Comparison of ENCODE assay signal across 31 cellular contexts in genomic region chr5:68383888-68384310, GRCh38.
DNase-seq lines count a peak whose midpoint lies in the region; ATAC-seq, FAIRE-seq and TF ChIP-seq lines count a peak whose summit lies in the region.
"Had no signal": no experiment of that assay in that cellular context is flagged by ENCODE, and none has a peak within 500 bp of the region (broad histone marks: within the 10 kb centered on the region; RNA-seq: fewer than 3 reads in every experiment).

No MANE protein-coding gene starts in this region.

- no peak for FAIRE-seq in K562 (lab: Jason Lieb, UNC)
- FAIRE-seq: colon, GM12891, H54, pancreas had no signal

- H3K36me3 ChIP-seq in K562 (ENCODE audit: control insufficient read depth, insufficient read depth, low read length) (no peaks in the 10 kb centered on the region), parathyroid adenoma (ENCODE audit: control insufficient read depth, insufficient read depth, low read length) (no peaks in the 10 kb centered on the region)
- H3K36me3 ChIP-seq: BLaER1 treated with 17β-estradiol and CSF1 and Interleukin-3, amounts not matched to agents 10 nM and 100 nM; MG63; neural progenitor cell; pancreas; right atrium auricular region; stomach; thyroid gland had no signal

- intact Hi-C loops in K562 (cut with micrococcal nuclease), result loop anchor here (5.0 kb wide), 1 partner anchor 82 kb away; no protein-coding TSS in a partner anchor

- H3K4me3 Mint-ChIP-seq in activated naive CD8-positive, alpha-beta T cell treated with anti-CD3 and anti-CD28 coated beads, Interleukin-2, amount 50 U/mL, for 24 hours, result no peak overlapping the region
- H3K4me3 Mint-ChIP-seq: activated CD8-positive, alpha-beta T cell treated with anti-CD3 and anti-CD28 coated beads for 36 hours; activated naive CD4-positive, alpha-beta T cell treated with anti-CD3 and anti-CD28 coated beads, Interleukin-2, amount 50 U/mL, for 24 hours; neural progenitor cell had no signal

- 35% methylated on average over 2 of the region's 2 CpGs for WGBS in K562 (ENCODE audit: insufficient coverage, low coverage, missing lambda C conversion rate)

- CTCF ChIA-PET in K562 (lab: Yijun Ruan, JAX; ENCODE audit: low intra/inter-chr PET ratio), result no interaction called here

- peaks cover 0 to 22% of the 10 kb centered on the region in 2 experiments; a peak in 2 of 5 replicates for H3K4me1 ChIP-seq in K562 (replicated peaks in 1 of 2; ENCODE audit: control insufficient read depth in 2 of 2, insufficient read depth in 2 of 2, low read length in 2 of 2)
- H3K4me1 ChIP-seq in parathyroid adenoma, result peaks cover 18% of the 10 kb centered on the region
- H3K4me1 ChIP-seq: neural progenitor cell, pancreas, thyroid gland had no signal

- H3K9me1 ChIP-seq in K562 (ENCODE audit: control insufficient read depth, insufficient read depth, low read length), result no peaks in the 10 kb centered on the region

- H3K27me3 Mint-ChIP-seq in activated naive CD8-positive, alpha-beta T cell treated with anti-CD3 and anti-CD28 coated beads, Interleukin-2, amount 50 U/mL, for 24 hours, result no peaks in the 10 kb centered on the region
- H3K27me3 Mint-ChIP-seq: activated CD8-positive, alpha-beta T cell treated with anti-CD3 and anti-CD28 coated beads for 36 hours; activated naive CD4-positive, alpha-beta T cell treated with anti-CD3 and anti-CD28 coated beads, Interleukin-2, amount 50 U/mL, for 24 hours had no signal

- in situ Hi-C loops in K562 (cut with MboI), result no loop called here

- no peak for TF ChIP-seq POLR2A in K562 (conservative IDR thresholded peaks at IDR 0.05)

- DNase-seq in LoVo (ENCODE audit: low spot score) (peak; percentile 22), NCI-H524 treated with DMSO at 0.1 percent for 48 hours (lab: John Stamatoyannopoulos, UW) (peak; percentile 9), K562 (ENCODE audit: extremely low read depth in 1 of 4, low spot score in 3 of 4) (no peak), midbrain (lab: John Stamatoyannopoulos, UW) (no peak)
- DNase-seq in activated naive CD8-positive, alpha-beta T cell treated with anti-CD3 and anti-CD28 coated beads, Interleukin-2, amount 50 U/mL, for 24 hours, result no peak
- no peak for DNase-seq in central memory CD4-positive, alpha-beta T cell
- DNase-seq: activated CD4-positive, alpha-beta T cell treated with anti-CD3 and anti-CD28 coated beads for 1 hour; activated CD8-positive, alpha-beta T cell treated with anti-CD3 and anti-CD28 coated beads for 36 hours; DMS53; effector memory CD4-positive, alpha-beta T cell; hypothalamus; KBM-7; MG63; NCI-H1105; NCI-H2029 treated with DMSO at 0.1 percent for 48 hours; NCI-H2227 treated with DMSO at 0.1 percent for 48 hours; pancreas; PC-9; SHP77; stimulated activated CD4-positive, alpha-beta T cell treated with anti-CD3 and anti-CD28 coated beads, Interleukin-1b, Interleukin-23, amount 100 ng/mL, for 48 hours; stomach; thyroid gland had no signal

- no peak overlapping the region for H3K9ac ChIP-seq in K562 (ENCODE audit: insufficient read depth in 1 of 2, low read depth in 2 of 2, low read length in 2 of 2)
- H3K9ac ChIP-seq in parathyroid adenoma, result no peak overlapping the region
- H3K9ac ChIP-seq: BLaER1 treated with 17β-estradiol and CSF1 and Interleukin-3, amounts not matched to agents 10 nM and 100 nM; neural progenitor cell had no signal

- H3K9me3 Mint-ChIP-seq in activated naive CD8-positive, alpha-beta T cell treated with anti-CD3 and anti-CD28 coated beads, Interleukin-2, amount 50 U/mL, for 24 hours, result peaks cover 4% of the 10 kb centered on the region
- H3K9me3 Mint-ChIP-seq: activated CD8-positive, alpha-beta T cell treated with anti-CD3 and anti-CD28 coated beads for 36 hours; neural progenitor cell had no signal

- H3K4me2 ChIP-seq in K562 (ENCODE audit: insufficient read depth, low read length), result no peak overlapping the region
- no peak overlapping the region for H3K4me2 ChIP-seq in parathyroid adenoma (ENCODE audit: low read length)
- H3K4me2 ChIP-seq: BLaER1 treated with 17β-estradiol and CSF1 and Interleukin-3, amounts not matched to agents 10 nM and 100 nM; neural progenitor cell; PC-9 had no signal

- H3K27ac Mint-ChIP-seq in activated naive CD8-positive, alpha-beta T cell treated with anti-CD3 and anti-CD28 coated beads, Interleukin-2, amount 50 U/mL, for 24 hours, result no peak overlapping the region
- H3K27ac Mint-ChIP-seq: activated CD8-positive, alpha-beta T cell treated with anti-CD3 and anti-CD28 coated beads for 36 hours; activated naive CD4-positive, alpha-beta T cell treated with anti-CD3 and anti-CD28 coated beads, Interleukin-2, amount 50 U/mL, for 24 hours; activated T-helper 2 cell treated with anti-CD3 and anti-CD28 coated beads, Interferon-gamma antibody, Interleukin-2, Interleukin-4, amounts not matched to agents 10 μg/mL and 5 μg/mL and 100 μg/mL, durations not matched to agents 14 hours and 24 hours and 36 hours; neural progenitor cell had no signal

- H3K36me3 Mint-ChIP-seq in activated naive CD8-positive, alpha-beta T cell treated with anti-CD3 and anti-CD28 coated beads, Interleukin-2, amount 50 U/mL, for 24 hours (ENCODE audit: low read depth), result no peaks in the 10 kb centered on the region
- H3K36me3 Mint-ChIP-seq: activated naive CD4-positive, alpha-beta T cell treated with anti-CD3 and anti-CD28 coated beads, Interleukin-2, amount 50 U/mL, for 24 hours had no signal

- H3K4me3 ChIP-seq in K562 (no peak overlapping the region), parathyroid adenoma (ENCODE audit: low read depth, low read length) (no peak overlapping the region)
- H3K4me3 ChIP-seq: BLaER1 treated with 17β-estradiol and CSF1 and Interleukin-3, amounts not matched to agents 10 nM and 100 nM; MG63; neural progenitor cell; pancreas; PC-9; right atrium auricular region; stomach; thyroid gland had no signal

- TF ChIP-seq RAD21 in K562 (CRISPR knock-in tag; conservative IDR thresholded peaks at IDR 0.05 in 1 of 2, IDR thresholded peaks at IDR 0.05 in 1 of 2), result no peak

- H3K27ac ChIP-seq in K562 (ENCODE audit: extremely low read depth, low read depth, low read length), result no peak overlapping the region
- H3K27ac ChIP-seq in parathyroid adenoma, result no peak overlapping the region
- H3K27ac ChIP-seq: BLaER1 treated with 17β-estradiol and CSF1 and Interleukin-3, amounts not matched to agents 10 nM and 100 nM; neural progenitor cell; pancreas; PC-9; right atrium auricular region; stomach; thyroid gland had no signal

- ATAC-seq in K562, result no peak
- ATAC-seq in activated naive CD8-positive, alpha-beta T cell treated with anti-CD3 and anti-CD28 coated beads, Interleukin-2, amount 50 U/mL, for 24 hours, result no peak
- ATAC-seq: activated CD8-positive, alpha-beta T cell treated with anti-CD3 and anti-CD28 coated beads for 36 hours; pancreas had no signal

- TF ChIP-seq CTCF in K562 (IDR thresholded peaks at IDR 0.05 in 2 of 3, conservative IDR thresholded peaks at IDR 0.05 in 1 of 3; ENCODE audit: insufficient read depth in 2 of 3, low read depth in 1 of 3, low read length in 3 of 3) (no peak), parathyroid adenoma (IDR thresholded peaks at IDR 0.05) (no peak)

- H4K20me1 ChIP-seq in K562 (replicated peaks; ENCODE audit: control insufficient read depth, insufficient read depth, low read length), result no peaks in the 10 kb centered on the region
- H4K20me1 ChIP-seq: BLaER1 treated with 17β-estradiol and CSF1 and Interleukin-3, amounts not matched to agents 10 nM and 100 nM had no signal

- H3K9me3 ChIP-seq in K562 (replicated peaks; ENCODE audit: control insufficient read depth, insufficient read depth, low read depth, low read length), result 0 out of 2 replicates have a peak, but pooled peaks cover 2% of the 10 kb centered on the region
- no peaks in the 10 kb centered on the region for H3K9me3 ChIP-seq in parathyroid adenoma (ENCODE audit: control insufficient read depth, low read length)
- H3K9me3 ChIP-seq: MG63, pancreas, right atrium auricular region, stomach, thyroid gland had no signal

- H3K4me1 Mint-ChIP-seq in activated naive CD8-positive, alpha-beta T cell treated with anti-CD3 and anti-CD28 coated beads, Interleukin-2, amount 50 U/mL, for 24 hours, result peaks cover 59% of the 10 kb centered on the region
- H3K4me1 Mint-ChIP-seq: neural progenitor cell had no signal

- no peak for TF ChIP-seq EP300 in K562 (IDR thresholded peaks at IDR 0.05; ENCODE audit: low read length)

- H2AFZ ChIP-seq in K562 (ENCODE audit: low read depth, low read length) (no peak overlapping the region), parathyroid adenoma (peak overlapping the region; percentile 39)
- H2AFZ ChIP-seq: neural progenitor cell, PC-9 had no signal

- no TSS peak for BruUV-seq in K562 (replicated peaks; lab: Mats Ljungman, UMichigan)

- H3K27me3 ChIP-seq in K562 (ENCODE audit: control insufficient read depth in 2 of 2, insufficient read depth in 2 of 2, low read length in 2 of 2), result no peaks in the 10 kb centered on the region
- H3K27me3 ChIP-seq in parathyroid adenoma (ENCODE audit: control insufficient read depth, insufficient read depth, low read length), result no peaks in the 10 kb centered on the region
- H3K27me3 ChIP-seq: BLaER1 treated with 17β-estradiol and CSF1 and Interleukin-3, amounts not matched to agents 10 nM and 100 nM; MG63; neural progenitor cell; pancreas; right atrium auricular region; stomach; thyroid gland had no signal

- POLR2A ChIA-PET in K562 (lab: Yijun Ruan, JAX), result interaction anchor here (0.7 kb wide), 1 partner anchor 20 kb away, joined by 3 read pairs; no protein-coding TSS in a partner anchor

- H3K79me2 ChIP-seq in K562 (ENCODE audit: control insufficient read depth, insufficient read depth, low read length), result no peaks in the 10 kb centered on the region
- no peaks in the 10 kb centered on the region for H3K79me2 ChIP-seq in parathyroid adenoma

TF ChIP-seq in K562, 482 proteins besides CTCF, POLR2A, EP300 and RAD21:
- no peak for TF ChIP-seq GATAD2B (IDR thresholded peaks at IDR 0.05; ENCODE audit: borderline replicate concordance)
- TF ChIP-seq NFIC (IDR thresholded peaks at IDR 0.05), result peak; percentile 71

Comparison
In these comparisons a context has a peak if more than half of its experiments do, and no peak if none do; other contexts are left out.
1. DNase-seq: peak in LoVo (single experiment) and NCI-H524 treated with DMSO at 0.1 percent for 48 hours (single experiment); none in K562 (0 of 4), activated naive CD8-positive, alpha-beta T cell treated with anti-CD3 and anti-CD28 coated beads, Interleukin-2, amount 50 U/mL, for 24 hours (single experiment), central memory CD4-positive, alpha-beta T cell (single experiment) and midbrain (single experiment).